In the genomic region with DNA sequence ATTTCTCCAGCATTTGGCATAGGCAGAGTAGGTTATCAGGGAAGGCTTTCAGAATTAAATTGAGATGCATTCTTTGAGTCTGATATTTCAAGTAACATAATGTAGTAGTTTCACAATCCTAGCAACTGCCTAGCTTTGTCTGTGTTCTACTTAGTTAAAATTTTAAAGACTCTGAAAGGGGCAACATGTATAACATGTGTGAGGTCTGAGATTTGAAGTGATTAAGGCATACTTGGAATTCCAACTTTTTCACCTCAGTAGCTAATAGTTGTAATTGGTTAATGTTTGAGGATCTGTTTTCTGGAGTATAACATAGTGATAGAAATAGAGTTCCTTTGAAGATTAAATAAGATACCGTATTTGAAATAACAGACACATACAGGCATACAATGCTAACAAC, we compare ENCODE assay signal across 23 cellular contexts.
"Had no signal": no experiment of that assay in that cellular context is flagged by ENCODE, and none has a peak within 500 bp of the region (broad histone marks: within the 10 kb centered on the region; RNA-seq: fewer than 3 reads in every experiment).

No MANE protein-coding gene starts in this region.

- H3K4me1 ChIP-seq: left ventricle myocardium inferior, pancreas, prostate gland, right atrium auricular region, right lobe of liver, tibial nerve, uterus had no signal

- H3K9me3 ChIP-seq: pancreas, prostate gland, uterus had no signal

- ATAC-seq: mucosa of descending colon; naive thymus-derived CD4-positive, alpha-beta T cell; natural killer cell treated with Interleukin-12 subunit alpha and Interleukin-12 subunit beta and Interleukin-15 and Interleukin-18, amount 100 ng/mL, for 72 hours; right lobe of liver; stimulated activated memory B cell treated with anti-CD40 and anti-IgM and Interleukin-4, amounts not matched to agents 10 μg/mL and 1 μg/mL and 100 μg/mL, for 72 hours; stimulated activated naive CD8-positive, alpha-beta T cell treated with anti-CD3 and anti-CD28 coated beads, Interleukin-15, amount 100 ng/mL, for 72 hours had no signal

- H3K4me2 ChIP-seq: smooth muscle cell had no signal

- H3K36me3 ChIP-seq: left ventricle myocardium inferior, pancreas, prostate gland, right atrium auricular region, right lobe of liver, tibial nerve, uterus had no signal

- DNase-seq: hippocampal formation; left ventricle myocardium inferior; midbrain; mucosa of descending colon; naive thymus-derived CD4-positive, alpha-beta T cell; pancreas; posterior cingulate gyrus; right lobe of liver; stimulated activated CD4-positive, alpha-beta T cell treated with anti-CD3 and anti-CD28 coated beads, Interleukin-1b, Interleukin-23, amount 100 ng/mL, for 48 hours; stimulated activated CD4-positive, alpha-beta T cell treated with anti-CD3 and anti-CD28 coated beads, Interleukin-2, amount 100 ng/mL, for 48 hours; stimulated activated CD4-positive, alpha-beta T cell treated with anti-CD3 and anti-CD28 coated beads, Interleukin-4, amount 100 ng/mL, for 4 hours; stimulated activated CD8-positive, alpha-beta memory T cell treated with anti-CD3 and anti-CD28 coated beads, Interleukin-4, amount 100 ng/mL, for 48 hours; stimulated activated naive CD4-positive, alpha-beta T cell treated with Interleukin-2 at 50 U/mL for 16 hours; stimulated activated naive CD8-positive, alpha-beta T cell treated with anti-CD3 and anti-CD28 coated beads, Interleukin-15, amount 100 ng/mL, for 72 hours; substantia nigra; uterus had no signal

- H3K27me3 ChIP-seq: pancreas, right atrium auricular region, right lobe of liver, tibial nerve, uterus had no signal

- H3K27ac ChIP-seq: left ventricle myocardium inferior, pancreas, prostate gland, right atrium auricular region, right lobe of liver, tibial nerve, uterus had no signal

- H3K4me3 ChIP-seq: left ventricle myocardium inferior, lung, mucosa of descending colon, pancreas, prostate gland, right atrium auricular region, right lobe of liver, smooth muscle cell, tibial nerve, uterus had no signal
